ENCODE assay signal across 25 cellular contexts in genomic region chr10:30987463-30987862, GRCh38.
"Had no signal": no experiment of that assay in that cellular context is flagged by ENCODE, and none has a peak within 500 bp of the region (broad histone marks: within the 10 kb centered on the region; RNA-seq: fewer than 3 reads in every experiment).

No MANE protein-coding gene starts in this region.

- H3K36me3 Mint-ChIP-seq: IgD-negative memory B cell had no signal

- H3K4me1 ChIP-seq: Peyer's patch had no signal

- DNase-seq: activated CD4-positive, alpha-beta T cell treated with anti-CD3 and anti-CD28 coated beads for 4 hours; activated CD4-positive, alpha-beta T cell treated with anti-CD3 and anti-CD28 coated beads, Interleukin-2, amount 50 U/mL, for 4 hours; activated CD8-positive, alpha-beta memory T cell treated with anti-CD3 and anti-CD28 coated beads for 24 hours; activated gamma-delta T cell; activated naive CD4-positive, alpha-beta T cell treated with anti-CD3 and anti-CD28 coated beads for 36 hours; activated naive CD8-positive, alpha-beta T cell treated with anti-CD3 and anti-CD28 coated beads for 36 hours; activated T-cell treated with anti-CD3 and anti-CD28 coated beads, Interleukin-2, amount 50 U/mL, for 4 hours; anterior cingulate cortex; caudate nucleus; KG1; NCI-H1092 treated with DMSO at 0.1 percent for 48 hours; NCI-H1417 treated with DMSO at 0.1 percent for 48 hours; NCI-H1694; NCI-H2029; NCI-H2107; NCI-H2171 treated with DMSO at 0.1 percent for 48 hours; NCI-H226; NCI-H526; NCI-H774; NK-92 treated with Interleukin-12 subunit alpha and Interleukin-12 subunit beta, amount 100 ng/mL, for 24 hours; Peyer's patch; T-cell had no signal

- H3K27ac ChIP-seq: Peyer's patch, SK-N-MC, VCaP had no signal

- ATAC-seq: activated T-cell treated with anti-CD3 and anti-CD28 coated beads, Interleukin-2, amount 50 U/mL, for 4 hours; T-cell had no signal

- H3K4me3 ChIP-seq: Peyer's patch, SK-N-MC had no signal

- H3K27me3 Mint-ChIP-seq: activated naive CD8-positive, alpha-beta T cell treated with anti-CD3 and anti-CD28 coated beads for 36 hours; IgD-negative memory B cell; T-cell had no signal

- H3K9me3 ChIP-seq: Peyer's patch had no signal

- H3K4me3 Mint-ChIP-seq: activated naive CD4-positive, alpha-beta T cell treated with anti-CD3 and anti-CD28 coated beads for 36 hours; activated naive CD8-positive, alpha-beta T cell treated with anti-CD3 and anti-CD28 coated beads for 36 hours; activated T-cell treated with anti-CD3 and anti-CD28 coated beads, Interleukin-2, amount 50 U/mL, for 4 hours; IgD-negative memory B cell; T-cell had no signal

- H3K27ac Mint-ChIP-seq: activated naive CD4-positive, alpha-beta T cell treated with anti-CD3 and anti-CD28 coated beads for 36 hours; activated naive CD8-positive, alpha-beta T cell treated with anti-CD3 and anti-CD28 coated beads for 36 hours; IgD-negative memory B cell; T-cell had no signal

- H3K27me3 ChIP-seq: Peyer's patch had no signal

- H3K36me3 ChIP-seq: Peyer's patch had no signal
